21 cellular contexts compared by ENCODE assay signal in genomic region chr1:164713446-164714204, GRCh38.
DNase-seq lines count a peak whose midpoint lies in the region; ATAC-seq, FAIRE-seq and TF ChIP-seq lines count a peak whose summit lies in the region.
"Had no signal": no experiment of that assay in that cellular context is flagged by ENCODE, and none has a peak within 500 bp of the region (broad histone marks: within the 10 kb centered on the region; RNA-seq: fewer than 3 reads in every experiment).

No MANE protein-coding gene starts in this region.

- peaks cover 81% of the 10 kb centered on the region for H3K79me2 ChIP-seq in GM23248 (ENCODE audit: insufficient read depth)

- in situ Hi-C loops in GM23248 (cut with MboI): no loop called here
- in situ Hi-C loops in gastrocnemius medialis (cut with MboI; ENCODE audit: low sequenced_read_pairs in 4 of 4): no loop called here

- no peak for TF ChIP-seq POLR2A in Peyer's patch (IDR thresholded peaks at IDR 0.05)
- no peak for TF ChIP-seq POLR2A in gastrocnemius medialis (IDR thresholded peaks at IDR 0.05)

- WGBS in GM23248 (ENCODE audit: low coverage in 1 of 2, low lambda C conversion rate in 2 of 2, missing lambda C conversion rate in 2 of 2), 2 experiments: 47 to 54% methylated on average over 5 of the region's 5 CpGs

- H3K4me1 ChIP-seq in GM23248 (ENCODE audit: insufficient read depth) (peaks cover 53% of the 10 kb centered on the region), Peyer's patch (peaks cover 0 to 33% (median 1%) of the 10 kb centered on the region in 4 donors), gastrocnemius medialis (peaks cover 56 to 68% of the 10 kb centered on the region in 2 donors), kidney (ENCODE audit: control insufficient read depth in 1 of 2, insufficient read depth in 1 of 2, low read depth in 1 of 2, low read length in 2 of 2) (peaks cover 9 to 12% of the 10 kb centered on the region in 2 donors)
- H3K4me1 ChIP-seq: colonic mucosa had no signal

- H3K27ac ChIP-seq in GM23248 (no peak overlapping the region), Peyer's patch (peak overlapping the region in 3 of 4 donors; percentile 19 to 51 (median 22)), gastrocnemius medialis (peak overlapping the region; percentile 43 to 68 (median 56)), kidney (ENCODE audit: low read depth in 2 of 2, low read length in 2 of 2) (no peak overlapping the region)
- H3K27ac ChIP-seq: colonic mucosa, SK-N-MC, VCaP had no signal

- no peaks in the 10 kb centered on the region for H3K9me2 ChIP-seq in GM23248 (ENCODE audit: insufficient read depth)

- no peaks in the 10 kb centered on the region for H3K27me3 ChIP-seq in GM23248 (replicated peaks; ENCODE audit: insufficient read depth)
- H3K27me3 ChIP-seq in Peyer's patch: no peaks in the 10 kb centered on the region
- no peaks in the 10 kb centered on the region for H3K27me3 ChIP-seq in gastrocnemius medialis
- H3K27me3 ChIP-seq: colonic mucosa, hepatocyte, upper lobe of right lung had no signal

- no peak overlapping the region for H3K4me2 ChIP-seq in GM23248 (ENCODE audit: unreplicated experiment)
- H3K4me2 ChIP-seq: hepatocyte had no signal

- DNase-seq in GM23248 (peak; percentile 49), Peyer's patch (no peak), fibroblast of mammary gland (ENCODE audit: low read depth) (peak; percentile 58), gastrocnemius medialis (no peak), NCI-H748 (lab: John Stamatoyannopoulos, UW; ENCODE audit: unreplicated experiment) (no peak), kidney (no peak), NCI-H146 treated with DMSO at 0.1 percent for 48 hours (lab: John Stamatoyannopoulos, UW; ENCODE audit: unreplicated experiment) (no peak)
- DNase-seq: activated CD4-positive, alpha-beta T cell treated with anti-CD3 and anti-CD28 coated beads, Interleukin-2, amount 50 U/mL, for 1 hour; colonic mucosa; H7; immature natural killer cell; NCI-H2171; NCI-H524 treated with DMSO at 0.1 percent for 48 hours; RPMI8226; stimulated activated CD4-positive, alpha-beta T cell treated with anti-CD3 and anti-CD28 coated beads, Interleukin-12 subunit alpha, Interleukin-12 subunit beta, amount 100 ng/mL, for 4 hours; stimulated activated CD4-positive, alpha-beta T cell treated with anti-CD3 and anti-CD28 coated beads, Interleukin-4, amount 100 ng/mL, for 4 hours; upper lobe of right lung had no signal

- no peak overlapping the region for H3K9ac ChIP-seq in GM23248
- H3K9ac ChIP-seq in kidney (ENCODE audit: low read length in 2 of 2): no peak overlapping the region

- H3K36me3 ChIP-seq in GM23248 (ENCODE audit: low read depth) (no peaks in the 10 kb centered on the region), Peyer's patch (no peaks in the 10 kb centered on the region), gastrocnemius medialis (no peaks in the 10 kb centered on the region), kidney (ENCODE audit: control insufficient read depth in 1 of 2, insufficient read depth in 2 of 2, low read length in 2 of 2) (no peaks in the 10 kb centered on the region)
- H3K36me3 ChIP-seq: colonic mucosa, upper lobe of right lung had no signal

- intact Hi-C loops in gastrocnemius medialis (cut with DNase I; ENCODE audit: low total_unique reads): no loop called here
- intact Hi-C loops in kidney (cut with DNase I): no loop called here

- ATAC-seq in gastrocnemius medialis: no peak
- ATAC-seq: activated T-helper 17 cell treated with anti-CD3 and anti-CD28 coated beads, Interleukin-2, amount 50 U/mL, for 72 hours had no signal

- no peak for FAIRE-seq in kidney (lab: Jason Lieb, UNC)

- H4K20me1 ChIP-seq in GM23248 (ENCODE audit: insufficient read depth): no peaks in the 10 kb centered on the region

- H3K9me3 ChIP-seq in GM23248 (ENCODE audit: low read depth) (no peaks in the 10 kb centered on the region), Peyer's patch (no peaks in the 10 kb centered on the region), gastrocnemius medialis (no peaks in the 10 kb centered on the region), kidney (ENCODE audit: control insufficient read depth in 1 of 2, low read length in 2 of 2) (no peaks in the 10 kb centered on the region)
- H3K9me3 ChIP-seq: colonic mucosa, upper lobe of right lung had no signal

- TF ChIP-seq CTCF in Peyer's patch (IDR thresholded peaks at IDR 0.05) (no peak), fibroblast of mammary gland (conservative IDR thresholded peaks at IDR 0.05; ENCODE audit: control insufficient read depth, insufficient read depth, low read depth, low read length) (no peak), gastrocnemius medialis (IDR thresholded peaks at IDR 0.05 in 4 of 5, conservative IDR thresholded peaks at IDR 0.05 in 1 of 5) (no peak), kidney (IDR thresholded peaks at IDR 0.05; ENCODE audit: borderline replicate concordance, extremely low read depth, insufficient read depth) (no peak)

- H2AFZ ChIP-seq in GM23248: no peak overlapping the region
- H2AFZ ChIP-seq: hepatocyte had no signal

- H3F3A ChIP-seq in GM23248 (ENCODE audit: insufficient read depth): peaks cover 44% of the 10 kb centered on the region

- H3K4me3 ChIP-seq in GM23248 (no peak overlapping the region), Peyer's patch (no peak overlapping the region), fibroblast of mammary gland (ENCODE audit: control insufficient read depth, low read depth, low read length) (no peak overlapping the region), gastrocnemius medialis (no peak overlapping the region), kidney (ENCODE audit: low read length in 2 of 2) (no peak overlapping the region)
- H3K4me3 ChIP-seq: colonic mucosa, hepatocyte, SK-N-MC, upper lobe of right lung had no signal

Comparison
In these comparisons a context has a peak if more than half of its experiments do, and no peak if none do; other contexts are left out.
1. DNase-seq: peak in GM23248 (single experiment) and fibroblast of mammary gland (single experiment); none in Peyer's patch (0 of 3), gastrocnemius medialis (0 of 2), NCI-H748 (single experiment), kidney (single experiment) and NCI-H146 treated with DMSO at 0.1 percent for 48 hours (single experiment).
2. H3K27ac ChIP-seq: peak in Peyer's patch (3 of 4) and gastrocnemius medialis (4 of 4); none in GM23248 (single experiment) and kidney (0 of 2).